In genomic region chr12:47767197-47767724, GRCh38 we compare ENCODE assay signal across 2 cellular contexts.
TF ChIP-seq lines count a peak whose summit lies in the region.

No MANE protein-coding gene starts in this region.

TF ChIP-seq in K562, 482 proteins besides CTCF, POLR2A, EP300 and RAD21:
- TF ChIP-seq DEAF1 (CRISPR knock-in tag; IDR thresholded peaks at IDR 0.05), result peak; percentile 34; the same call in 1 of the 2 replicates
- TF ChIP-seq RBM17 (IDR thresholded peaks at IDR 0.05; ENCODE audit: borderline replicate concordance, low read depth, low read length), result no peak
- no peak for TF ChIP-seq SMARCA5 (IDR thresholded peaks at IDR 0.05)
- no peak for TF ChIP-seq TOE1 (IDR thresholded peaks at IDR 0.05; ENCODE audit: borderline replicate concordance)
- no peak for TF ChIP-seq TOE1 (CRISPR knock-in tag; IDR thresholded peaks at IDR 0.05; ENCODE audit: borderline replicate concordance, low read depth)
- TF ChIP-seq PURB (CRISPR knock-in tag; IDR thresholded peaks at IDR 0.05; ENCODE audit: low read depth), result no peak
- no peak for TF ChIP-seq ZNF134 (CRISPR knock-in tag; conservative IDR thresholded peaks at IDR 0.05)
- TF ChIP-seq MCM5 (IDR thresholded peaks at IDR 0.05; ENCODE audit: low read depth), result no peak
- TF ChIP-seq SMC3 (conservative IDR thresholded peaks at IDR 0.05; ENCODE audit: insufficient read depth, low read depth, low read length), result peak; percentile 55
- 0 out of 2 replicates have a peak, but pooled peaks have one; percentile 64 for TF ChIP-seq ARID3A (IDR thresholded peaks at IDR 0.05; ENCODE audit: borderline replicate concordance, low read depth, low read length)
- no peak for TF ChIP-seq ARID2 (IDR thresholded peaks at IDR 0.05)
- TF ChIP-seq NEUROD1 (IDR thresholded peaks at IDR 0.05; ENCODE audit: borderline replicate concordance, low read depth, low read length, partially characterized antibody), result no peak
- TF ChIP-seq RCOR1 (IDR thresholded peaks at IDR 0.05; ENCODE audit: borderline replicate concordance in 1 of 2, low read depth in 2 of 2, low read length in 2 of 2), result peak in 1 of 2 experiments; percentile 12; a peak in 1 of 4 replicates

TF ChIP-seq in HepG2, 621 proteins besides CTCF, POLR2A, EP300 and RAD21:
- TF ChIP-seq TAF15 (IDR thresholded peaks at IDR 0.05; ENCODE audit: low read depth, low read length, poor library complexity, severe bottlenecking), result no peak
- no peak for TF ChIP-seq SYNCRIP (IDR thresholded peaks at IDR 0.05; ENCODE audit: insufficient read depth, low read depth, low read length)
- no peak for TF ChIP-seq U2AF1 (optimal IDR thresholded peaks at IDR 0.05; ENCODE audit: low read depth, low read length)
- no peak for TF ChIP-seq THAP8 (CRISPR knock-in tag; IDR thresholded peaks at IDR 0.05; ENCODE audit: borderline replicate concordance)
- no peak for TF ChIP-seq ZBTB14 (CRISPR knock-in tag; IDR thresholded peaks at IDR 0.05)
- peak; percentile 56 for TF ChIP-seq STAG1 (CRISPR knock-in tag; IDR thresholded peaks at IDR 0.05)
- TF ChIP-seq CBFB (CRISPR knock-in tag; IDR thresholded peaks at IDR 0.05), result no peak
- TF ChIP-seq ZNF362 (CRISPR knock-in tag; IDR thresholded peaks at IDR 0.05; ENCODE audit: borderline replicate concordance), result no peak
- TF ChIP-seq ZNF547 (CRISPR knock-in tag; IDR thresholded peaks at IDR 0.05), result no peak
